Comparison of ENCODE assay signal across 21 cellular contexts in genomic region chr15:67613708-67614107, GRCh38.
DNase-seq lines count a peak whose midpoint lies in the region; ATAC-seq and TF ChIP-seq lines count a peak whose summit lies in the region.
"Had no signal": no experiment of that assay in that cellular context is flagged by ENCODE, and none has a peak within 500 bp of the region (broad histone marks: within the 10 kb centered on the region; RNA-seq: fewer than 3 reads in every experiment).

No MANE protein-coding gene starts in this region.

- no peak overlapping the region for H3K27ac ChIP-seq in A673 (ENCODE audit: low read depth, low read length, poor library complexity, severe bottlenecking)
- H3K27ac ChIP-seq: colonic mucosa, heart left ventricle, KMS-11, left lung had no signal

- H3K4me1 ChIP-seq in A673 (ENCODE audit: insufficient read depth, low read length, poor library complexity, severe bottlenecking) = no peaks in the 10 kb centered on the region
- H3K4me1 ChIP-seq: heart left ventricle, left lung had no signal

- no peak for ATAC-seq in HG03342 (IDR thresholded peaks at IDR 0.05; ENCODE audit: unreplicated experiment)
- ATAC-seq: heart left ventricle; left lung; stimulated activated effector memory CD8-positive, alpha-beta T cell treated with anti-CD3 and anti-CD28 coated beads, Interleukin-12 subunit alpha, Interleukin-12 subunit beta, amount 100 ng/mL, for 72 hours had no signal

- no peaks in the 10 kb centered on the region for H3K27me3 Mint-ChIP-seq in activated T-helper 1 cell treated with anti-CD3 and anti-CD28 coated beads, Interleukin-12 subunit alpha, Interleukin-12 subunit beta, Interleukin-2, Interleukin-4 antibody, amounts not matched to agents 30 ng/mL and 10 ng/mL and 1 ng/mL, durations not matched to agents 14 hours and 24 hours and 36 hours (ENCODE audit: insufficient read depth)
- H3K27me3 Mint-ChIP-seq: activated naive CD8-positive, alpha-beta T cell treated with anti-CD3 and anti-CD28 coated beads, Interleukin-2, amount 10 ng/mL, durations not matched to agents 7 days and 5 days; brain; CD4-positive, alpha-beta memory T cell; progenitor cell of endocrine pancreas had no signal

- no peak overlapping the region for H3K27ac Mint-ChIP-seq in activated T-helper 1 cell treated with anti-CD3 and anti-CD28 coated beads, Interleukin-12 subunit alpha, Interleukin-12 subunit beta, Interleukin-2, Interleukin-4 antibody, amounts not matched to agents 30 ng/mL and 10 ng/mL and 1 ng/mL, durations not matched to agents 14 hours and 24 hours and 36 hours
- H3K27ac Mint-ChIP-seq: activated naive CD8-positive, alpha-beta T cell treated with anti-CD3 and anti-CD28 coated beads, Interleukin-2, amount 10 ng/mL, durations not matched to agents 7 days and 5 days; brain; CD4-positive, alpha-beta memory T cell; progenitor cell of endocrine pancreas; stimulated activated effector memory CD8-positive, alpha-beta T cell treated with anti-CD3 and anti-CD28 coated beads, Interleukin-12 subunit alpha, Interleukin-12 subunit beta, amount 100 ng/mL, for 72 hours had no signal

- H3K36me3 ChIP-seq in A673 (ENCODE audit: insufficient read depth, low read length, poor library complexity, severe bottlenecking) = no peaks in the 10 kb centered on the region
- H3K36me3 ChIP-seq: colonic mucosa had no signal

- no peak for DNase-seq in A673 (ENCODE audit: low spot score)
- DNase-seq in NAMALWA (ENCODE audit: low spot score) = peak; percentile 35
- DNase-seq in fibroblast of villous mesenchyme (ENCODE audit: low read depth) = no peak
- DNase-seq in activated T-helper 1 cell treated with anti-CD3 and anti-CD28 coated beads, Interleukin-12 subunit alpha, Interleukin-12 subunit beta, Interleukin-2, Interleukin-4 antibody, amounts not matched to agents 30 ng/mL and 10 ng/mL and 1 ng/mL, durations not matched to agents 14 hours and 24 hours and 36 hours (ENCODE audit: low spot score) = no peak
- DNase-seq in HCEC 1CT = no peak
- DNase-seq in NCI-H1092 (lab: John Stamatoyannopoulos, UW) = no peak
- DNase-seq: activated naive CD8-positive, alpha-beta T cell treated with anti-CD3 and anti-CD28 coated beads, Interleukin-2, amount 10 ng/mL, durations not matched to agents 7 days and 5 days; CD4-positive, alpha-beta memory T cell; colonic mucosa; heart left ventricle; left lung; midbrain; NCI-H1417; NCI-H524 treated with DMSO at 0.1 percent for 48 hours had no signal

- POLR2A ChIA-PET in A673 (lab: Charles Lee; ENCODE audit: low non-redundant PET) = no interaction called here

- H3K4me1 Mint-ChIP-seq in activated T-helper 1 cell treated with anti-CD3 and anti-CD28 coated beads, Interleukin-12 subunit alpha, Interleukin-12 subunit beta, Interleukin-2, Interleukin-4 antibody, amounts not matched to agents 30 ng/mL and 10 ng/mL and 1 ng/mL, durations not matched to agents 14 hours and 24 hours and 36 hours (ENCODE audit: low read depth) = no peaks in the 10 kb centered on the region
- H3K4me1 Mint-ChIP-seq: stimulated activated effector memory CD8-positive, alpha-beta T cell treated with anti-CD3 and anti-CD28 coated beads, Interleukin-12 subunit alpha, Interleukin-12 subunit beta, amount 100 ng/mL, for 72 hours had no signal

- H3K4me3 ChIP-seq in A673 (ENCODE audit: low read depth, low read length, poor library complexity, severe bottlenecking) = no peak overlapping the region
- no peak overlapping the region for H3K4me3 ChIP-seq in fibroblast of villous mesenchyme (ENCODE audit: low read depth, low read length)
- H3K4me3 ChIP-seq: colonic mucosa, heart left ventricle, left lung had no signal

- no peaks in the 10 kb centered on the region for H3K9me3 Mint-ChIP-seq in activated T-helper 1 cell treated with anti-CD3 and anti-CD28 coated beads, Interleukin-12 subunit alpha, Interleukin-12 subunit beta, Interleukin-2, Interleukin-4 antibody, amounts not matched to agents 30 ng/mL and 10 ng/mL and 1 ng/mL, durations not matched to agents 14 hours and 24 hours and 36 hours
- H3K9me3 Mint-ChIP-seq: activated naive CD8-positive, alpha-beta T cell treated with anti-CD3 and anti-CD28 coated beads, Interleukin-2, amount 10 ng/mL, durations not matched to agents 7 days and 5 days; brain; CD4-positive, alpha-beta memory T cell; nephron; stimulated activated effector memory CD8-positive, alpha-beta T cell treated with anti-CD3 and anti-CD28 coated beads, Interleukin-12 subunit alpha, Interleukin-12 subunit beta, amount 100 ng/mL, for 72 hours had no signal

- H3K4me3 Mint-ChIP-seq in activated T-helper 1 cell treated with anti-CD3 and anti-CD28 coated beads, Interleukin-12 subunit alpha, Interleukin-12 subunit beta, Interleukin-2, Interleukin-4 antibody, amounts not matched to agents 30 ng/mL and 10 ng/mL and 1 ng/mL, durations not matched to agents 14 hours and 24 hours and 36 hours = no peak overlapping the region
- H3K4me3 Mint-ChIP-seq: activated naive CD8-positive, alpha-beta T cell treated with anti-CD3 and anti-CD28 coated beads, Interleukin-2, amount 10 ng/mL, durations not matched to agents 7 days and 5 days; brain; CD4-positive, alpha-beta memory T cell; nephron; stimulated activated effector memory CD8-positive, alpha-beta T cell treated with anti-CD3 and anti-CD28 coated beads, Interleukin-12 subunit alpha, Interleukin-12 subunit beta, amount 100 ng/mL, for 72 hours had no signal

- H3K36me3 Mint-ChIP-seq in activated T-helper 1 cell treated with anti-CD3 and anti-CD28 coated beads, Interleukin-12 subunit alpha, Interleukin-12 subunit beta, Interleukin-2, Interleukin-4 antibody, amounts not matched to agents 30 ng/mL and 10 ng/mL and 1 ng/mL, durations not matched to agents 14 hours and 24 hours and 36 hours (ENCODE audit: low read depth) = peaks cover 2% of the 10 kb centered on the region
- H3K36me3 Mint-ChIP-seq: stimulated activated effector memory CD8-positive, alpha-beta T cell treated with anti-CD3 and anti-CD28 coated beads, Interleukin-12 subunit alpha, Interleukin-12 subunit beta, amount 100 ng/mL, for 72 hours had no signal

- peak; percentile 14; the same call in 1 of the 2 replicates for TF ChIP-seq CTCF in A673 (conservative IDR thresholded peaks at IDR 0.05; ENCODE audit: low read depth, low read length)
- peak; percentile 6; the same call in 1 of the 2 replicates for TF ChIP-seq CTCF in GM12874 (IDR thresholded peaks at IDR 0.05; ENCODE audit: insufficient read depth, low read depth, low read length)
- peak; percentile 11 for TF ChIP-seq CTCF in fibroblast of villous mesenchyme (IDR thresholded peaks at IDR 0.05; ENCODE audit: insufficient read depth, low read depth, low read length)

- H3K27me3 ChIP-seq in A673 (replicated peaks; ENCODE audit: insufficient read depth, low read depth, low read length, poor library complexity) = no peaks in the 10 kb centered on the region
- H3K27me3 ChIP-seq: colonic mucosa, heart left ventricle, left lung had no signal

- CTCF ChIA-PET in A673 (lab: Charles Lee) = no interaction called here

- BruUV-seq in A673 (replicated peaks; lab: Mats Ljungman, UMichigan) = no TSS peak

- no peaks in the 10 kb centered on the region for H3K9me3 ChIP-seq in A673 (ENCODE audit: low read depth, low read length, poor library complexity, severe bottlenecking)
- H3K9me3 ChIP-seq: colonic mucosa, heart left ventricle, left lung had no signal

- intact Hi-C loops in A673 (cut with micrococcal nuclease; ENCODE audit: unreplicated experiment) = no loop called here
- intact Hi-C loops in activated T-helper 1 cell treated with anti-CD3 and anti-CD28 coated beads, Interleukin-12 subunit alpha, Interleukin-12 subunit beta, Interleukin-2, Interleukin-4 antibody, amounts not matched to agents 30 ng/mL and 10 ng/mL and 1 ng/mL, durations not matched to agents 14 hours and 24 hours and 36 hours (cut with micrococcal nuclease) = no loop called here
